9 cellular contexts compared by ENCODE assay signal in the genomic region with DNA sequence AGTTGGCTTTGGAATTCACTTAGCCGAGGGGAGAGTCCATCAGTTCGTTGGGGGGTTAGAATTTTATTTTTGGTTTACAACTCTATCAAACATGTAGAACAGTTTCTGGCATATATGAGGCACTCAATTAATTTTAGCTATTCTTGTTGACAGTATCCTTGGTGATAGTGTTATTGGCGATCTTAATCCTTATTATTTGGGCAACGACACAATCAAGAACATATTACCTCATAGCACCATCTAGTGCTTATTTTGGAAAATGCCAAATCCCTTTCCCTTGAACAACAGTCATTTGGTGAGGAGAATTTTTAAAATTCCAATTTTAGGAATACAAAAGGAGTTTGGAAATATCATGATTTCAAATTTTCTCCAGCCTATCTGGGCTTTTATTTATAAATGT. TPM values are rescaled to one million over a fixed set of nuclear protein-coding genes. Genes with fewer than 3 reads are reported as not detected.
DNase-seq lines count a peak whose midpoint lies in the region; ATAC-seq and TF ChIP-seq lines count a peak whose summit lies in the region.
"Had no signal": no experiment of that assay in that cellular context is flagged by ENCODE, and none has a peak within 500 bp of the region (broad histone marks: within the 10 kb centered on the region; RNA-seq: fewer than 3 reads in every experiment).

No MANE protein-coding gene starts in this region.

- no peak overlapping the region for H3K27ac Mint-ChIP-seq in effector memory CD8-positive, alpha-beta T cell

- peaks cover 33 to 43% of the 10 kb centered on the region in 2 donors for H3K27me3 Mint-ChIP-seq in effector memory CD8-positive, alpha-beta T cell

- DNase-seq in NCI-H510A treated with DMSO at 0.1 percent for 48 hours (lab: John Stamatoyannopoulos, UW) = peak; percentile 15
- DNase-seq in NCI-H510A (lab: John Stamatoyannopoulos, UW) = no peak
- DNase-seq in OCI-LY7 (ENCODE audit: low spot score) = peak; percentile 2
- peak in 1 of 2 donors; percentile 36 for DNase-seq in fibroblast of lung (ENCODE audit: low read depth in 2 of 2)
- DNase-seq in thoracic aorta (ENCODE audit: low spot score) = no peak
- DNase-seq in sciatic nerve (ENCODE audit: low spot score) = no peak
- DNase-seq in effector memory CD8-positive, alpha-beta T cell = no peak
- DNase-seq: kidney glomerular epithelial cell had no signal

- intact Hi-C loops in OCI-LY7 (cut with micrococcal nuclease; ENCODE audit: unreplicated experiment) (no loop called here), sciatic nerve (cut with DNase I) (no loop called here)

- no peak overlapping the region for H3K4me2 ChIP-seq in OCI-LY7 (ENCODE audit: low read length)
- H3K4me2 ChIP-seq in fibroblast of lung (ENCODE audit: extremely low read depth, insufficient read depth, low read length) = no peak overlapping the region

- H3K4me1 ChIP-seq in OCI-LY7 (ENCODE audit: insufficient read depth, low read length, poor library complexity, severe bottlenecking) (no peaks in the 10 kb centered on the region), fibroblast of lung (ENCODE audit: control insufficient read depth, extremely low read depth, insufficient read depth, low read length) (no peaks in the 10 kb centered on the region), thoracic aorta (ENCODE audit: control insufficient read depth in 1 of 2, low read depth in 2 of 2) (no peaks in the 10 kb centered on the region)

- H2AFZ ChIP-seq in OCI-LY7 (ENCODE audit: low read length) (no peak overlapping the region), fibroblast of lung (ENCODE audit: low read length) (no peak overlapping the region)

- no peaks in the 10 kb centered on the region for H3K9me3 Mint-ChIP-seq in effector memory CD8-positive, alpha-beta T cell

- H3K9ac ChIP-seq in fibroblast of lung (ENCODE audit: insufficient read depth, low read length) = no peak overlapping the region

- no peak overlapping the region for H3K4me3 Mint-ChIP-seq in effector memory CD8-positive, alpha-beta T cell

- TF ChIP-seq CTCF in OCI-LY7 (conservative IDR thresholded peaks at IDR 0.05; ENCODE audit: low read length) (peak; percentile 72), fibroblast of lung (conservative IDR thresholded peaks at IDR 0.05 in 1 of 2, IDR thresholded peaks at IDR 0.05 in 1 of 2; ENCODE audit: low read depth in 1 of 2, low read length in 2 of 2) (peak; percentile 14 to 41), thoracic aorta (IDR thresholded peaks at IDR 0.05) (peak; percentile 22)

- H3K36me3 ChIP-seq in OCI-LY7 (ENCODE audit: insufficient read depth, low read length) (no peaks in the 10 kb centered on the region), fibroblast of lung (ENCODE audit: control insufficient read depth, insufficient read depth, low read length) (no peaks in the 10 kb centered on the region), thoracic aorta (no peaks in the 10 kb centered on the region)

- H3K27me3 ChIP-seq in fibroblast of lung (ENCODE audit: control insufficient read depth, insufficient read depth, low read length) (peaks cover 2% of the 10 kb centered on the region), thoracic aorta (replicated peaks; ENCODE audit: insufficient read depth) (no peaks in the 10 kb centered on the region)

- no peak overlapping the region for H3K4me3 ChIP-seq in OCI-LY7 (ENCODE audit: low read depth, low read length, poor library complexity, severe bottlenecking)
- H3K4me3 ChIP-seq in fibroblast of lung (replicated peaks in 1 of 4; ENCODE audit: control extremely low read depth in 1 of 4, insufficient read depth in 1 of 4, low read depth in 3 of 4, low read length in 4 of 4) = no peak overlapping the region
- no peak overlapping the region for H3K4me3 ChIP-seq in thoracic aorta

- H3K27ac ChIP-seq in OCI-LY7 (ENCODE audit: low read depth, low read length, poor library complexity, severe bottlenecking) (no peak overlapping the region), fibroblast of lung (ENCODE audit: insufficient read depth, low read length) (no peak overlapping the region), thoracic aorta (no peak overlapping the region)

- ATAC-seq in thoracic aorta (ENCODE audit: insufficient number of reproducible peaks, low FRiP score, low read depth) (no peak), sciatic nerve (no peak), GM19467 (IDR thresholded peaks at IDR 0.05; ENCODE audit: unreplicated experiment) (no peak)
- no peak for ATAC-seq in effector memory CD8-positive, alpha-beta T cell (replicated peaks)

- H3K9me2 ChIP-seq in OCI-LY7 (ENCODE audit: insufficient read depth, low read length) = no peaks in the 10 kb centered on the region

- POLR2A ChIA-PET in OCI-LY7 (lab: Charles Lee) = no interaction called here

- H4K20me1 ChIP-seq in OCI-LY7 (ENCODE audit: insufficient read depth, low read length) (no peaks in the 10 kb centered on the region), fibroblast of lung (ENCODE audit: control insufficient read depth, extremely low read depth, insufficient read depth, low read length) (no peaks in the 10 kb centered on the region)

- H3K79me2 ChIP-seq in OCI-LY7 (ENCODE audit: insufficient read depth, low read depth, low read length) (no peaks in the 10 kb centered on the region), fibroblast of lung (ENCODE audit: control insufficient read depth, insufficient read depth, low read length) (no peaks in the 10 kb centered on the region)

- H3K9me3 ChIP-seq in OCI-LY7 (ENCODE audit: low read length) (no peaks in the 10 kb centered on the region), fibroblast of lung (ENCODE audit: control insufficient read depth, insufficient read depth, low read depth, low read length) (no peaks in the 10 kb centered on the region), thoracic aorta (no peaks in the 10 kb centered on the region)

- no TSS peak for BruUV-seq in OCI-LY7 (replicated peaks; lab: Mats Ljungman, UMichigan)

- no peaks in the 10 kb centered on the region for H3K4me1 Mint-ChIP-seq in effector memory CD8-positive, alpha-beta T cell (ENCODE audit: low read depth in 2 of 2)

- CTCF ChIA-PET in OCI-LY7 (lab: Charles Lee; ENCODE audit: unreplicated experiment) = no interaction called here

- H3K36me3 Mint-ChIP-seq in effector memory CD8-positive, alpha-beta T cell (ENCODE audit: insufficient read depth) = no peaks in the 10 kb centered on the region

RNA-seq across cellular contexts. Expression of gene PGRMC1, which starts 17.9 kb away (rescaled TPM):
- total RNA-seq in OCI-LY7 (2014; rRNA removed; shearing (Covaris generic)) = 23.9 and 24.6 TPM in 2 replicates
- 22.9 and 23.4 TPM in 2 replicates for total RNA-seq in OCI-LY7 (2022)
- 109 and 201 TPM in 2 replicates for total RNA-seq in fibroblast of lung
- polyA plus RNA-seq in fibroblast of lung = 127 and 148 TPM in 2 replicates
- polyA plus RNA-seq in fibroblast of lung (2012) = 98.3 and 136 TPM in 2 replicates
- 26.5 and 32.6 TPM in 2 replicates for polyA minus RNA-seq in fibroblast of lung (ENCODE audit: low replicate concordance)
- total RNA-seq in thoracic aorta = 100 to 1,000 TPM; 105 to 135 TPM
- 131 TPM for total RNA-seq in sciatic nerve

Comparison
In these comparisons a context has a peak if more than half of its experiments do, and no peak if none do; other contexts are left out.
1. DNase-seq: peak in NCI-H510A treated with DMSO at 0.1 percent for 48 hours (single experiment) and OCI-LY7 (single experiment); none in NCI-H510A (single experiment), thoracic aorta (single experiment), sciatic nerve (single experiment) and effector memory CD8-positive, alpha-beta T cell (0 of 3).
2. CTCF ChIP-seq: peak in every context shown above with its lines; median percentile 72 in OCI-LY7; 28 in fibroblast of lung; 22 in thoracic aorta.